Comparison of ENCODE assay signal across 32 cellular contexts in the genomic region with DNA sequence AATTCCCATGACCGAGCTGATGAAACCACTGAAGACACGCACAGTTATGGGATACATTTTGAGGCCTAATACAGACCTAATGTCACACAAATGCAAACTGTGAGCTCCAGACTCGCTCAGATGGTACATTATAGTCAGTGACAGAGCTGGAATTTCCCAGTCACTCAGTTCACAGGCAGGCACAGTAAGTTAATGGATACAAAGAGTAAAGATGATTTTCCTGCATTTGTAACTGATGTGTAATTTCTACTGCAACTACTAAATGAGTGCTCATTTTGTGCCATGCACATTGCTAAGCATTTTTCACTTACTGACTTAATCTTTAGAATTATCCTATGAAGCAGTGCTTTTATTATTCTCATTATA. TPM values are rescaled to one million over a fixed set of nuclear protein-coding genes. Genes with fewer than 3 reads are reported as not detected.
"Had no signal": no experiment of that assay in that cellular context is flagged by ENCODE, and none has a peak within 500 bp of the region (broad histone marks: within the 10 kb centered on the region; RNA-seq: fewer than 3 reads in every experiment).

No MANE protein-coding gene starts in this region.

- H3K36me3 Mint-ChIP-seq: naive B cell; natural killer cell; neural progenitor cell; stimulated activated effector memory CD8-positive, alpha-beta T cell treated with anti-CD3 and anti-CD28 coated beads, Interleukin-12 subunit alpha, Interleukin-12 subunit beta, amount 100 ng/mL, for 72 hours had no signal

- H3K27ac Mint-ChIP-seq: mesothelial cell of epicardium; naive B cell; natural killer cell; nephron progenitor cell; neural progenitor cell; progenitor cell of endocrine pancreas; stimulated activated effector memory CD8-positive, alpha-beta T cell treated with anti-CD3 and anti-CD28 coated beads, Interleukin-12 subunit alpha, Interleukin-12 subunit beta, amount 100 ng/mL, for 72 hours; stimulated activated naive CD8-positive, alpha-beta T cell treated with anti-CD3 and anti-CD28 coated beads, Interleukin-15, Interleukin-2, amounts not matched to agents 100 ng/mL and 50 ng/mL, for 24 hours had no signal

- FAIRE-seq: urothelium cell line had no signal

- H3K9me3 Mint-ChIP-seq: mesothelial cell of epicardium; naive B cell; nephron progenitor cell; neural progenitor cell; stimulated activated effector memory CD8-positive, alpha-beta T cell treated with anti-CD3 and anti-CD28 coated beads, Interleukin-12 subunit alpha, Interleukin-12 subunit beta, amount 100 ng/mL, for 72 hours; stimulated activated naive CD8-positive, alpha-beta T cell treated with anti-CD3 and anti-CD28 coated beads, Interleukin-15, Interleukin-2, amounts not matched to agents 100 ng/mL and 50 ng/mL, for 24 hours had no signal

- H3K4me3 ChIP-seq: heart right ventricle, hepatocyte, left lung, lower lobe of right lung, neural progenitor cell, ovary, skin epidermis, spleen, suprapubic skin, thoracic aorta, tibial artery, upper lobe of right lung had no signal

- H3K27me3 Mint-ChIP-seq: naive B cell, progenitor cell of endocrine pancreas had no signal

- DNase-seq: heart right ventricle; islet precursor cell; left colon; left lung; lower lobe of right lung; mammary epithelial cell; mesendoderm; naive B cell; natural killer cell; nephron progenitor cell; occipital lobe; ovary; retina; right cardiac atrium; spleen; stimulated activated CD4-positive, alpha-beta T cell treated with anti-CD3 and anti-CD28 coated beads, Interleukin-4, amount 100 ng/mL, for 24 hours; stimulated activated naive CD4-positive, alpha-beta T cell; tibial artery; trophoblast cell; upper lobe of right lung had no signal

- H3K4me1 Mint-ChIP-seq: naive B cell; natural killer cell; stimulated activated effector memory CD8-positive, alpha-beta T cell treated with anti-CD3 and anti-CD28 coated beads, Interleukin-12 subunit alpha, Interleukin-12 subunit beta, amount 100 ng/mL, for 72 hours had no signal

- H3K36me3 ChIP-seq: neural progenitor cell, neutrophil, ovary, thoracic aorta had no signal

- H3K9me3 ChIP-seq: heart right ventricle, left lung, lower lobe of right lung, neutrophil, ovary, spleen, suprapubic skin, thoracic aorta, tibial artery, upper lobe of right lung had no signal

- H3K4me1 ChIP-seq: heart right ventricle, left lung, lower lobe of right lung, spleen, suprapubic skin, tibial artery, upper lobe of right lung had no signal

- H3K4me3 Mint-ChIP-seq: mesothelial cell of epicardium; naive B cell; natural killer cell; nephron progenitor cell; neural progenitor cell; stimulated activated effector memory CD8-positive, alpha-beta T cell treated with anti-CD3 and anti-CD28 coated beads, Interleukin-12 subunit alpha, Interleukin-12 subunit beta, amount 100 ng/mL, for 72 hours; stimulated activated naive CD8-positive, alpha-beta T cell treated with anti-CD3 and anti-CD28 coated beads, Interleukin-15, Interleukin-2, amounts not matched to agents 100 ng/mL and 50 ng/mL, for 24 hours had no signal

- H3K27ac ChIP-seq: heart right ventricle, hepatocyte, left lung, lower lobe of right lung, neural progenitor cell, neutrophil, ovary, skin epidermis, spleen, suprapubic skin, thoracic aorta, tibial artery, upper lobe of right lung had no signal

- H3K27me3 ChIP-seq: heart right ventricle, hepatocyte, left lung, neural progenitor cell, neutrophil, ovary, spleen, suprapubic skin, tibial artery, upper lobe of right lung had no signal

RNA-seq across cellular contexts. Expression of gene ENO4, which starts 56.5 kb away (rescaled TPM):
- total RNA-seq: mammary epithelial cell, mononuclear cell, natural killer cell, spleen, upper lobe of right lung had no signal
- polyA plus RNA-seq: heart right ventricle had no signal
